8 cellular contexts compared by ENCODE assay signal in genomic region chr19:35468637-35469036, GRCh38. TPM values are rescaled to one million over a fixed set of nuclear protein-coding genes. Genes with fewer than 3 reads are reported as not detected.
DNase-seq lines count a peak whose midpoint lies in the region; ATAC-seq and TF ChIP-seq lines count a peak whose summit lies in the region.

No MANE protein-coding gene starts in this region.

- H3K9me3 Mint-ChIP-seq in activated naive CD4-positive, alpha-beta T cell treated with anti-CD3 and anti-CD28 coated beads, Interleukin-2, amount 50 U/mL, for 72 hours = no peaks in the 10 kb centered on the region

- in situ Hi-C loops in ACHN (cut with HindIII; ENCODE audit: low pct_ligation_motif_present, low pct_unique_long_range_greater_than_20kb, low sequenced_read_pairs) = no loop called here

- DNase-seq in ACHN (peak; percentile 24), RWPE1 (ENCODE audit: low spot score) (peak; percentile 68), iPS DF 4.7 (ENCODE audit: extremely low read depth, low spot score) (peak; percentile 19)
- peak in 1 of 2 donors; percentile 61 for DNase-seq in activated naive CD4-positive, alpha-beta T cell treated with anti-CD3 and anti-CD28 coated beads, Interleukin-2, amount 50 U/mL, for 72 hours (ENCODE audit: low spot score in 2 of 2)
- peak; percentile 37 to 54 for DNase-seq in stimulated activated CD4-positive, alpha-beta T cell treated with anti-CD3 and anti-CD28 coated beads, Interleukin-2, amount 100 ng/mL, for 48 hours

- peak; percentile 89 for TF ChIP-seq CTCF in GM12874 (IDR thresholded peaks at IDR 0.05; ENCODE audit: insufficient read depth, low read depth, low read length)
- TF ChIP-seq CTCF in RWPE1 (conservative IDR thresholded peaks at IDR 0.05; ENCODE audit: low read depth) = peak; percentile 61

- no peak overlapping the region for H3K27ac ChIP-seq in RWPE1

- POLR2A ChIA-PET in RWPE1 (lab: Yijun Ruan, JAX; ENCODE audit: low non-redundant PET) = no interaction called here

- ATAC-seq in HG03175 (IDR thresholded peaks at IDR 0.05; ENCODE audit: unreplicated experiment) = peak; percentile 89
- ATAC-seq in activated naive CD4-positive, alpha-beta T cell treated with anti-CD3 and anti-CD28 coated beads, Interleukin-2, amount 50 U/mL, for 72 hours = peak; percentile 99 to 100
- ATAC-seq in HG03432 (IDR thresholded peaks at IDR 0.05; ENCODE audit: unreplicated experiment) = no peak

- no peak overlapping the region for H3K27ac Mint-ChIP-seq in activated naive CD4-positive, alpha-beta T cell treated with anti-CD3 and anti-CD28 coated beads, Interleukin-2, amount 50 U/mL, for 72 hours

- CTCF ChIA-PET in RWPE1 (lab: Yijun Ruan, JAX) = interaction anchor here (0.6 to 3.4 kb wide), 8 partner anchors 12 to 115 kb away, joined by 3 to 52 read pairs (median 4); partner anchors contain the start of gene FFAR3

- no peaks in the 10 kb centered on the region for H3K36me3 Mint-ChIP-seq in activated naive CD4-positive, alpha-beta T cell treated with anti-CD3 and anti-CD28 coated beads, Interleukin-2, amount 50 U/mL, for 72 hours

RNA-seq across cellular contexts. Expression of gene FFAR2, which starts 20.6 kb away (rescaled TPM):
- total RNA-seq in activated naive CD4-positive, alpha-beta T cell treated with anti-CD3 and anti-CD28 coated beads, Interleukin-2, amount 50 U/mL, for 72 hours = not detected

RNA-seq across cellular contexts. Expression of gene KRTDAP, which starts 21.6 kb away (rescaled TPM):
- not detected for total RNA-seq in activated naive CD4-positive, alpha-beta T cell treated with anti-CD3 and anti-CD28 coated beads, Interleukin-2, amount 50 U/mL, for 72 hours

RNA-seq across cellular contexts. Expression of gene DMKN, which starts 44.8 kb away (rescaled TPM):
- 1 to 10 TPM in 1 of 2 donors, under 1 TPM in 1; 0.46 to 3.6 TPM for total RNA-seq in activated naive CD4-positive, alpha-beta T cell treated with anti-CD3 and anti-CD28 coated beads, Interleukin-2, amount 50 U/mL, for 72 hours

RNA-seq across cellular contexts. Expression of gene SBSN, which starts 59.5 kb away (rescaled TPM):
- total RNA-seq in activated naive CD4-positive, alpha-beta T cell treated with anti-CD3 and anti-CD28 coated beads, Interleukin-2, amount 50 U/mL, for 72 hours = not detected
